In genomic region chr9:125706661-125707539, GRCh38 we compare ENCODE assay signal across 8 cellular contexts. TPM values are rescaled to one million over a fixed set of nuclear protein-coding genes. Genes with fewer than 3 reads are reported as not detected.
DNase-seq lines count a peak whose midpoint lies in the region; ATAC-seq, FAIRE-seq and TF ChIP-seq lines count a peak whose summit lies in the region.

MAPKAP1 (minus strand) TSS chr9:125707208; CDS start chr9:125672574, 34,634 bp downstream.

- H3K79me2 ChIP-seq in HepG2 (ENCODE audit: insufficient read depth, low read length), result peaks cover 36% of the 10 kb centered on the region

- CTCF ChIA-PET in CD4-positive, alpha-beta T cell (lab: Charles Lee), result no interaction called here
- CTCF ChIA-PET in HepG2 (lab: Yijun Ruan, JAX; ENCODE audit: low intra/inter-chr PET ratio, low total read pairs), result no interaction called here

- H3K36me3 ChIP-seq in HepG2 (replicated peaks in 1 of 2; ENCODE audit: control insufficient read depth in 1 of 2, insufficient read depth in 2 of 2, low read length in 2 of 2), result no peaks in the 10 kb centered on the region; a peak in 1 of 5 replicates

- no TSS peak for BruUV-seq in HepG2 (replicated peaks; lab: Mats Ljungman, UMichigan)

- H4K20me1 ChIP-seq in HepG2 (ENCODE audit: insufficient read depth, low read length), result no peaks in the 10 kb centered on the region

- no peak for TF ChIP-seq RAD21 in HepG2 (CRISPR knock-in tag; IDR thresholded peaks at IDR 0.05)

- no peak for TF ChIP-seq EP300 in HepG2 (IDR thresholded peaks at IDR 0.05; ENCODE audit: low read depth in 2 of 2, low read length in 2 of 2)
- TF ChIP-seq EP300 in HepG2 (CRISPR knock-in tag; IDR thresholded peaks at IDR 0.05; ENCODE audit: borderline replicate concordance), result no peak

- H3K4me2 ChIP-seq in HepG2 (ENCODE audit: low read depth, low read length), result peak within 1 kb of the TSS; percentile 99

- no peaks in the 10 kb centered on the region for H3K27me3 ChIP-seq in CD4-positive, alpha-beta T cell (ENCODE audit: control insufficient read depth, insufficient read depth, low read length)
- H3K27me3 ChIP-seq in HepG2 (ENCODE audit: control insufficient read depth in 1 of 2, insufficient read depth in 2 of 2, low read length in 2 of 2), result no peaks in the 10 kb centered on the region

- H3K4me3 ChIP-seq in HepG2 (replicated peaks in 1 of 3; ENCODE audit: insufficient read depth in 1 of 3, low read depth in 2 of 3, low read length in 3 of 3), result peak within 1 kb of the TSS; percentile 89 to 97 (median 90)

- ATAC-seq in CD4-positive, alpha-beta T cell (ENCODE audit: poor library complexity), result peak; percentile 98
- peak; percentile 95 for ATAC-seq in GM19452 (IDR thresholded peaks at IDR 0.05; ENCODE audit: unreplicated experiment)
- ATAC-seq in HG03575 (IDR thresholded peaks at IDR 0.05; ENCODE audit: extremely low read depth, insufficient number of reproducible peaks, low FRiP score, unreplicated experiment), result peak; percentile 54
- ATAC-seq in HepG2, result peak; percentile 100

- H3K9ac ChIP-seq in HepG2 (ENCODE audit: insufficient read depth, low read depth, low read length), result peak within 1 kb of the TSS; percentile 94

- peaks cover 37% of the 10 kb centered on the region for H3K4me1 ChIP-seq in HepG2 (ENCODE audit: insufficient read depth, low read length)

- H3K9me3 Mint-ChIP-seq in CD4-positive, alpha-beta T cell, result no peaks in the 10 kb centered on the region

- H3K9me3 ChIP-seq in CD4-positive, alpha-beta T cell (ENCODE audit: control insufficient read depth, low read length), result no peaks in the 10 kb centered on the region
- H3K9me3 ChIP-seq in HepG2 (ENCODE audit: low read length), result no peaks in the 10 kb centered on the region

- H3K27ac ChIP-seq in CD4-positive, alpha-beta T cell (ENCODE audit: low read depth, low read length), result peak within 1 kb of the TSS; percentile 26
- peak within 1 kb of the TSS; percentile 64 for H3K27ac ChIP-seq in HepG2 (ENCODE audit: extremely low read length, insufficient read depth, low read length)

- no peak for TF ChIP-seq CTCF in CD4-positive, alpha-beta T cell (IDR thresholded peaks at IDR 0.05)
- no peak for TF ChIP-seq CTCF in HepG2 (CRISPR knock-in tag; IDR thresholded peaks at IDR 0.05)

- POLR2A ChIA-PET in CD4-positive, alpha-beta T cell (lab: Charles Lee), result interaction anchor here (1.0 to 1.8 kb wide), 6 partner anchors 39 to 214 kb away, joined by 3 to 15 read pairs (median 6); no protein-coding TSS in a partner anchor
- POLR2A ChIA-PET in HepG2 (lab: Yijun Ruan, JAX), result interaction anchor here (0.6 to 2.0 kb wide), 15 partner anchors 9 to 445 kb away, joined by 3 to 16 read pairs (median 4); no protein-coding TSS in a partner anchor

- TF ChIP-seq POLR2A in HepG2 (IDR thresholded peaks at IDR 0.05; ENCODE audit: insufficient read depth in 1 of 2, low read depth in 2 of 2, low read length in 2 of 2), result peak; percentile 71 to 91

- in situ Hi-C loops in HepG2 (cut with HindIII; ENCODE audit: extremely low pct_ligation_motif_present, low pct_unique_long_range_greater_than_20kb), result no loop called here

- WGBS in HepG2 (ENCODE audit: low lambda C conversion rate), result under 1% methylated on average over 17 of the region's 65 CpGs

- intact Hi-C loops in CD4-positive, alpha-beta T cell (cut with DNase I, micrococcal nuclease), result loop anchor here (1.0 to 5.0 kb wide), 3 partner anchors 38 to 840 kb away; partner anchors contain the start of gene PBX3 (in 1 of the 2)
- intact Hi-C loops in HepG2 (cut with micrococcal nuclease; ENCODE audit: unreplicated experiment), result loop anchor here (5.0 to 10.0 kb wide), 2 partner anchors 40 to 52 kb away; partner anchors contain the start of gene PBX3

- H3K27ac Mint-ChIP-seq in CD4-positive, alpha-beta T cell, result peak within 1 kb of the TSS; percentile 89

- peaks cover 51% of the 10 kb centered on the region for H3K4me1 Mint-ChIP-seq in CD4-positive, alpha-beta T cell (ENCODE audit: low read depth)

- peak; percentile 64 for FAIRE-seq in HepG2 (lab: Jason Lieb, UNC)

- peak within 1 kb of the TSS; percentile 99 for H2AFZ ChIP-seq in HepG2 (ENCODE audit: low read length)

- peaks cover 6% of the 10 kb centered on the region for H3K36me3 Mint-ChIP-seq in CD4-positive, alpha-beta T cell (ENCODE audit: low read depth)

- peaks cover 7% of the 10 kb centered on the region for H3K27me3 Mint-ChIP-seq in CD4-positive, alpha-beta T cell

- peak within 1 kb of the TSS; percentile 89 for H3K4me3 Mint-ChIP-seq in CD4-positive, alpha-beta T cell

- DNase-seq in CD4-positive, alpha-beta T cell, result peak; percentile 81 to 94 (median 91)
- peak; percentile 98 for DNase-seq in NCI-H82 (lab: John Stamatoyannopoulos, UW)
- DNase-seq in activated CD4-positive, alpha-beta T cell treated with anti-CD3 and anti-CD28 coated beads, Interleukin-2, amount 50 U/mL, for 48 hours, result peak; percentile 96 to 98
- peak; percentile 96 for DNase-seq in dermis blood vessel endothelial cell
- DNase-seq in HepG2 (ENCODE audit: low spot score), result peak; percentile 91
- peak; percentile 94 to 95 for DNase-seq in stimulated activated CD4-positive, alpha-beta T cell treated with anti-CD3 and anti-CD28 coated beads, Interleukin-2, amount 100 ng/mL, for 48 hours

TF ChIP-seq in HepG2, 621 proteins besides CTCF, POLR2A, EP300 and RAD21 (continues in another document):
- TF ChIP-seq MZF1 (CRISPR knock-in tag; IDR thresholded peaks at IDR 0.05; ENCODE audit: borderline replicate concordance) (no peak), POGZ (CRISPR knock-in tag; IDR thresholded peaks at IDR 0.05) (peak; percentile 60), ZNF891 (CRISPR knock-in tag; IDR thresholded peaks at IDR 0.05) (peak; percentile 16; the same call in 1 of the 2 replicates), FLYWCH1 (CRISPR knock-in tag; IDR thresholded peaks at IDR 0.05) (no peak), KDM6A (CRISPR knock-in tag; IDR thresholded peaks at IDR 0.05; ENCODE audit: low read depth) (no peak), ZNF737 (CRISPR knock-in tag; IDR thresholded peaks at IDR 0.05; ENCODE audit: borderline replicate concordance) (no peak), KLF9 (CRISPR knock-in tag; IDR thresholded peaks at IDR 0.05; ENCODE audit: low read depth) (no peak), ZNF235 (CRISPR knock-in tag; IDR thresholded peaks at IDR 0.05; ENCODE audit: borderline replicate concordance) (no peak), ZSCAN9 (CRISPR knock-in tag; IDR thresholded peaks at IDR 0.05; ENCODE audit: borderline replicate concordance) (peak; percentile 68; the same call in 1 of the 2 replicates), BRF2 (CRISPR knock-in tag; IDR thresholded peaks at IDR 0.05) (no peak), ZNF367 (CRISPR knock-in tag; IDR thresholded peaks at IDR 0.05; ENCODE audit: borderline replicate concordance) (no peak), ATF7 (IDR thresholded peaks at IDR 0.05) (no peak), ATF7 (CRISPR knock-in tag; IDR thresholded peaks at IDR 0.05) (no peak), HHEX (CRISPR knock-in tag; IDR thresholded peaks at IDR 0.05) (no peak), ZSCAN22 (CRISPR knock-in tag; IDR thresholded peaks at IDR 0.05) (no peak), POLR2G (IDR thresholded peaks at IDR 0.05; ENCODE audit: low read depth, low read length) (peak; percentile 90), ZNF549 (CRISPR knock-in tag; IDR thresholded peaks at IDR 0.05) (no peak)
- TF ChIP-seq, protein P1, sequence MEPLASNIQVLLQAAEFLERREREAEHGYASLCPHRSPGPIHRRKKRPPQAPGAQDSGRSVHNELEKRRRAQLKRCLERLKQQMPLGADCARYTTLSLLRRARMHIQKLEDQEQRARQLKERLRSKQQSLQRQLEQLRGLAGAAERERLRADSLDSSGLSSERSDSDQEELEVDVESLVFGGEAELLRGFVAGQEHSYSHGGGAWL (CRISPR knock-in tag; IDR thresholded peaks at IDR 0.05), result peak; percentile 77; the same call in 1 of the 2 replicates

RNA-seq across cellular contexts. Expression of gene MAPKAP1, which starts in this region (rescaled TPM):
- 10 to 100 TPM; 40.3 to 44.9 TPM for total RNA-seq in CD4-positive, alpha-beta T cell
- 82.5 and 84.4 TPM in 2 replicates for total RNA-seq in dermis blood vessel endothelial cell
- 63.3 and 64.3 TPM in 2 replicates for total RNA-seq in HepG2 (2016; rRNA removed; fragmentation: Illumina TruSeq; extraction: Trizol)
- total RNA-seq in HepG2 (2016; cell fraction: cytosol; rRNA removed; fragmentation: Illumina TruSeq; extraction: Trizol; ENCODE audit: low read depth), result 73.6 and 79.6 TPM in 2 replicates
- 50.8 and 66.4 TPM in 2 replicates for total RNA-seq in HepG2 (2016; cell fraction: insoluble cytoplasmic fraction; rRNA removed; fragmentation: Illumina TruSeq; extraction: Trizol)
- total RNA-seq in HepG2 (2016; cell fraction: membrane; rRNA removed; fragmentation: Illumina TruSeq; extraction: Trizol), result 151 and 154 TPM in 2 replicates
- 40.3 and 49.7 TPM in 2 replicates for total RNA-seq in HepG2 (2016; cell fraction: nucleus; rRNA removed; fragmentation: Illumina TruSeq; extraction: Trizol)
- polyA plus RNA-seq in HepG2 (2011; rRNA removed), result 38.3 and 45.0 TPM in 2 replicates
- 31.1 and 37.8 TPM in 2 replicates for polyA plus RNA-seq in HepG2 (2011; cell fraction: cytosol; rRNA removed)
- 19.1 and 22.9 TPM in 2 replicates for polyA plus RNA-seq in HepG2 (2011; cell fraction: nucleus; rRNA removed)
- polyA plus RNA-seq in HepG2 (2012), result 23.3 and 24.3 TPM in 2 replicates
- 152 and 156 TPM in 2 replicates for polyA plus RNA-seq in HepG2 (2016; cell fraction: cytosol; fragmentation: Illumina TruSeq; extraction: Trizol; ENCODE audit: low read depth)
- 64.7 and 77.0 TPM in 2 replicates for polyA plus RNA-seq in HepG2 (2016; cell fraction: insoluble cytoplasmic fraction; fragmentation: Illumina TruSeq; extraction: Trizol; ENCODE audit: low read depth)
- polyA plus RNA-seq in HepG2 (2016; cell fraction: membrane; fragmentation: Illumina TruSeq; extraction: Trizol; ENCODE audit: low read depth), result 215 and 223 TPM in 2 replicates
- polyA plus RNA-seq in HepG2 (2016; cell fraction: nucleus; fragmentation: Illumina TruSeq; extraction: Trizol; ENCODE audit: insufficient read depth, low read depth), result 63.9 and 70.8 TPM in 2 replicates
- polyA minus RNA-seq in HepG2 (2011; rRNA and poly(A)+ RNA removed; ENCODE audit: low replicate concordance), result 42.8 and 148 TPM in 2 replicates
- 8.1 and 12.7 TPM in 2 replicates for polyA minus RNA-seq in HepG2 (2011; cell fraction: cytosol; rRNA and poly(A)+ RNA removed)
- polyA minus RNA-seq in HepG2 (2011; cell fraction: nucleus; rRNA and poly(A)+ RNA removed), result 39.3 and 49.2 TPM in 2 replicates

Comparison
In these comparisons a context has a peak if more than half of its experiments do, and no peak if none do; other contexts are left out.
1. Peak in every context shown above with its lines: DNase-seq, ATAC-seq, H3K4me3 ChIP-seq and H3K27ac ChIP-seq.